In the genomic region with DNA sequence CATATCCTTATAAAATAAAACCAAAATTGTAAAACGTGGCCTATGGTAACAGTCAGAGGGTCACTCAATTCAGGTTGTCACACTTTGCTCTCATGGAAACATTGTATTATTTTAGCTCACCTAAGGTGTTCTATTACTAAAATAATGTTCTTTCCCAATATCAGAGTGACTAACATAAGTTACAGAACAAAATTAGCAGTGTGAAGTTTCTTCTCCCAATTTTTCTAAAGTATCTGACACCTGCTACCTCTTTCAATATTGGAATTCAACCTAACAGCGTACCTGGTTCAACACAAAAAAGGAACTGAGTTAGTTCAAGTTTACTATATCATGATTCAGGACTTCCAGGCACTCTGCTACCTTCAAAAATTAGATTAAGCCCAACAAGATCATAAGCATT, we compare ENCODE assay signal across 1 cellular context.
TF ChIP-seq lines count a peak whose summit lies in the region.

No MANE protein-coding gene starts in this region.

TF ChIP-seq in K562, 482 proteins besides CTCF, POLR2A, EP300 and RAD21 (continued from another document):
- TF ChIP-seq, protein P1, sequence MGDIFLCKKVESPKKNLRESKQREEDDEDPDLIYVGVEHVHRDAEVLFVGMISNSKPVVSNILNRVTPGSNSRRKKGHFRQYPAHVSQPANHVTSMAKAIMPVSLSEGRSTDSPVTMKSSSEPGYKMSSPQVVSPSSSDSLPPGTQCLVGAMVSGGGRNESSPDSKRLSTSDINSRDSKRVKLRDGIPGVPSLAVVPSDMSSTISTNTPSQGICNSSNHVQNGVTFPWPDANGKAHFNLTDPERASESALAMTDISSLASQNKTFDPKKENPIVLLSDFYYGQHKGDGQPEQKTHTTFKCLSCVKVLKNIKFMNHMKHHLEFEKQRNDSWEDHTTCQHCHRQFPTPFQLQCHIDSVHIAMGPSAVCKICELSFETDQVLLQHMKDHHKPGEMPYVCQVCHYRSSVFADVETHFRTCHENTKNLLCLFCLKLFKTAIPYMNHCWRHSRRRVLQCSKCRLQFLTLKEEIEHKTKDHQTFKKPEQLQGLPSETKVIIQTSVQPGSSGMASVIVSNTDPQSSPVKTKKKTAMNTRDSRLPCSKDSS (IDR thresholded peaks at IDR 0.05; ENCODE audit: low read depth, partially characterized antibody) = peak; percentile 19
- no peak for TF ChIP-seq ZNF134 (CRISPR knock-in tag; conservative IDR thresholded peaks at IDR 0.05)
- TF ChIP-seq SP2 (IDR thresholded peaks at IDR 0.05; ENCODE audit: extremely low read depth, low read depth, low read length, poor library complexity, severe bottlenecking) = no peak
- no peak for TF ChIP-seq HMG20A (CRISPR knock-in tag; conservative IDR thresholded peaks at IDR 0.05)
- no peak for TF ChIP-seq ZNF3 (CRISPR knock-in tag; IDR thresholded peaks at IDR 0.05)
- no peak for TF ChIP-seq POLR2H (tag; IDR thresholded peaks at IDR 0.05; ENCODE audit: low read depth)
- TF ChIP-seq, protein P2, sequence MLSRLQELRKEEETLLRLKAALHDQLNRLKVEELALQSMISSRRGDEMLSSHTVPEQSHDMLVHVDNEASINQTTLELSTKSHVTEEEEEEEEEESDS (CRISPR knock-in tag; IDR thresholded peaks at IDR 0.05) = no peak
- TF ChIP-seq HMG20B (CRISPR knock-in tag; IDR thresholded peaks at IDR 0.05) = no peak
- peak; percentile 17 to 22; a peak in 2 of 4 replicates for TF ChIP-seq TRIM24 (IDR thresholded peaks at IDR 0.05)
- peak; percentile 66; the same call in 1 of the 2 replicates for TF ChIP-seq TRIM28 (IDR thresholded peaks at IDR 0.05)
- no peak for TF ChIP-seq ETV1 (tag; conservative IDR thresholded peaks at IDR 0.05; ENCODE audit: low read depth)
- TF ChIP-seq, protein P3, sequence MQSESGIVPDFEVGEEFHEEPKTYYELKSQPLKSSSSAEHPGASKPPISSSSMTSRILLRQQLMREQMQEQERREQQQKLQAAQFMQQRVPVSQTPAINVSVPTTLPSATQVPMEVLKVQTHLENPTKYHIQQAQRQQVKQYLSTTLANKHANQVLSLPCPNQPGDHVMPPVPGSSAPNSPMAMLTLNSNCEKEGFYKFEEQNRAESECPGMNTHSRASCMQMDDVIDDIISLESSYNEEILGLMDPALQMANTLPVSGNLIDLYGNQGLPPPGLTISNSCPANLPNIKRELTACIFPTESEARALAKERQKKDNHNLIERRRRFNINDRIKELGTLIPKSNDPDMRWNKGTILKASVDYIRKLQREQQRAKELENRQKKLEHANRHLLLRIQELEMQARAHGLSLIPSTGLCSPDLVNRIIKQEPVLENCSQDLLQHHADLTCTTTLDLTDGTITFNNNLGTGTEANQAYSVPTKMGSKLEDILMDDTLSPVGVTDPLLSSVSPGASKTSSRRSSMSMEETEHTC (IDR thresholded peaks at IDR 0.05) = no peak
- TF ChIP-seq HNRNPK (IDR thresholded peaks at IDR 0.05; ENCODE audit: low read depth, low read length, poor library complexity, severe bottlenecking) = no peak
- TF ChIP-seq, protein P4, sequence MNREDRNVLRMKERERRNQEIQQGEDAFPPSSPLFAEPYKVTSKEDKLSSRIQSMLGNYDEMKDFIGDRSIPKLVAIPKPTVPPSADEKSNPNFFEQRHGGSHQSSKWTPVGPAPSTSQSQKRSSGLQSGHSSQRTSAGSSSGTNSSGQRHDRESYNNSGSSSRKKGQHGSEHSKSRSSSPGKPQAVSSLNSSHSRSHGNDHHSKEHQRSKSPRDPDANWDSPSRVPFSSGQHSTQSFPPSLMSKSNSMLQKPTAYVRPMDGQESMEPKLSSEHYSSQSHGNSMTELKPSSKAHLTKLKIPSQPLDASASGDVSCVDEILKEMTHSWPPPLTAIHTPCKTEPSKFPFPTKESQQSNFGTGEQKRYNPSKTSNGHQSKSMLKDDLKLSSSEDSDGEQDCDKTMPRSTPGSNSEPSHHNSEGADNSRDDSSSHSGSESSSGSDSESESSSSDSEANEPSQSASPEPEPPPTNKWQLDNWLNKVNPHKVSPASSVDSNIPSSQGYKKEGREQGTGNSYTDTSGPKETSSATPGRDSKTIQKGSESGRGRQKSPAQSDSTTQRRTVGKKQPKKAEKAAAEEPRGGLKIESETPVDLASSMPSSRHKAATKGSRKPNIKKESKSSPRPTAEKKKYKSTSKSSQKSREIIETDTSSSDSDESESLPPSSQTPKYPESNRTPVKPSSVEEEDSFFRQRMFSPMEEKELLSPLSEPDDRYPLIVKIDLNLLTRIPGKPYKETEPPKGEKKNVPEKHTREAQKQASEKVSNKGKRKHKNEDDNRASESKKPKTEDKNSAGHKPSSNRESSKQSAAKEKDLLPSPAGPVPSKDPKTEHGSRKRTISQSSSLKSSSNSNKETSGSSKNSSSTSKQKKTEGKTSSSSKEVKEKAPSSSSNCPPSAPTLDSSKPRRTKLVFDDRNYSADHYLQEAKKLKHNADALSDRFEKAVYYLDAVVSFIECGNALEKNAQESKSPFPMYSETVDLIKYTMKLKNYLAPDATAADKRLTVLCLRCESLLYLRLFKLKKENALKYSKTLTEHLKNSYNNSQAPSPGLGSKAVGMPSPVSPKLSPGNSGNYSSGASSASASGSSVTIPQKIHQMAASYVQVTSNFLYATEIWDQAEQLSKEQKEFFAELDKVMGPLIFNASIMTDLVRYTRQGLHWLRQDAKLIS (CRISPR knock-in tag; IDR thresholded peaks at IDR 0.05) = no peak
- TF ChIP-seq, protein P5, sequence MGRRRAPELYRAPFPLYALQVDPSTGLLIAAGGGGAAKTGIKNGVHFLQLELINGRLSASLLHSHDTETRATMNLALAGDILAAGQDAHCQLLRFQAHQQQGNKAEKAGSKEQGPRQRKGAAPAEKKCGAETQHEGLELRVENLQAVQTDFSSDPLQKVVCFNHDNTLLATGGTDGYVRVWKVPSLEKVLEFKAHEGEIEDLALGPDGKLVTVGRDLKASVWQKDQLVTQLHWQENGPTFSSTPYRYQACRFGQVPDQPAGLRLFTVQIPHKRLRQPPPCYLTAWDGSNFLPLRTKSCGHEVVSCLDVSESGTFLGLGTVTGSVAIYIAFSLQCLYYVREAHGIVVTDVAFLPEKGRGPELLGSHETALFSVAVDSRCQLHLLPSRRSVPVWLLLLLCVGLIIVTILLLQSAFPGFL (CRISPR knock-in tag; IDR thresholded peaks at IDR 0.05) = no peak
- TF ChIP-seq TAF7 (tag; IDR thresholded peaks at IDR 0.05) = no peak
- TF ChIP-seq XRCC3 (IDR thresholded peaks at IDR 0.05) = 0 out of 2 replicates have a peak, but pooled peaks have one; percentile 27
- TF ChIP-seq CBX3 (IDR thresholded peaks at IDR 0.05; ENCODE audit: borderline replicate concordance in 1 of 2, low read length in 2 of 2) = peak in 1 of 2 experiments; percentile 93; a peak in 2 of 3 replicates
- no peak for TF ChIP-seq GTF2E2 (tag; IDR thresholded peaks at IDR 0.05)
- TF ChIP-seq NFE2 (IDR thresholded peaks at IDR 0.05; ENCODE audit: low read depth) = no peak
- no peak for TF ChIP-seq MAZ (CRISPR knock-in tag; conservative IDR thresholded peaks at IDR 0.05 in 1 of 2, IDR thresholded peaks at IDR 0.05 in 1 of 2)
- TF ChIP-seq RHOXF2B (CRISPR knock-in tag; conservative IDR thresholded peaks at IDR 0.05) = no peak
- TF ChIP-seq BRF1 (IDR thresholded peaks at IDR 0.05; ENCODE audit: borderline replicate concordance, extremely low read depth, insufficient read length) = no peak
- TF ChIP-seq NBN (IDR thresholded peaks at IDR 0.05; ENCODE audit: low read depth) = no peak
- no peak for TF ChIP-seq ZSCAN29 (IDR thresholded peaks at IDR 0.05)
- TF ChIP-seq, protein P6, sequence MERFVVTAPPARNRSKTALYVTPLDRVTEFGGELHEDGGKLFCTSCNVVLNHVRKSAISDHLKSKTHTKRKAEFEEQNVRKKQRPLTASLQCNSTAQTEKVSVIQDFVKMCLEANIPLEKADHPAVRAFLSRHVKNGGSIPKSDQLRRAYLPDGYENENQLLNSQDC (CRISPR knock-in tag; IDR thresholded peaks at IDR 0.05) = no peak
- TF ChIP-seq, protein P7, sequence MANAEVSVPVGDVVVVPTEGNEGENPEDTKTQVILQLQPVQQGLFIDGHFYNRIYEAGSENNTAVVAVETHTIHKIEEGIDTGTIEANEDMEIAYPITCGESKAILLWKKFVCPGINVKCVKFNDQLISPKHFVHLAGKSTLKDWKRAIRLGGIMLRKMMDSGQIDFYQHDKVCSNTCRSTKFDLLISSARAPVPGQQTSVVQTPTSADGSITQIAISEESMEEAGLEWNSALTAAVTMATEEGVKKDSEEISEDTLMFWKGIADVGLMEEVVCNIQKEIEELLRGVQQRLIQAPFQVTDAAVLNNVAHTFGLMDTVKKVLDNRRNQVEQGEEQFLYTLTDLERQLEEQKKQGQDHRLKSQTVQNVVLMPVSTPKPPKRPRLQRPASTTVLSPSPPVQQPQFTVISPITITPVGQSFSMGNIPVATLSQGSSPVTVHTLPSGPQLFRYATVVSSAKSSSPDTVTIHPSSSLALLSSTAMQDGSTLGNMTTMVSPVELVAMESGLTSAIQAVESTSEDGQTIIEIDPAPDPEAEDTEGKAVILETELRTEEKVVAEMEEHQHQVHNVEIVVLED (CRISPR knock-in tag; IDR thresholded peaks at IDR 0.05) = no peak
- no peak for TF ChIP-seq ZFP1 (CRISPR knock-in tag; IDR thresholded peaks at IDR 0.05)
- no peak for TF ChIP-seq EWSR1 (IDR thresholded peaks at IDR 0.05; ENCODE audit: borderline replicate concordance, low read depth, partially characterized antibody)
TF ChIP-seq in K562: peak in this region for 6.
